Comparison of ENCODE assay signal across 1 cellular context in the genomic region with DNA sequence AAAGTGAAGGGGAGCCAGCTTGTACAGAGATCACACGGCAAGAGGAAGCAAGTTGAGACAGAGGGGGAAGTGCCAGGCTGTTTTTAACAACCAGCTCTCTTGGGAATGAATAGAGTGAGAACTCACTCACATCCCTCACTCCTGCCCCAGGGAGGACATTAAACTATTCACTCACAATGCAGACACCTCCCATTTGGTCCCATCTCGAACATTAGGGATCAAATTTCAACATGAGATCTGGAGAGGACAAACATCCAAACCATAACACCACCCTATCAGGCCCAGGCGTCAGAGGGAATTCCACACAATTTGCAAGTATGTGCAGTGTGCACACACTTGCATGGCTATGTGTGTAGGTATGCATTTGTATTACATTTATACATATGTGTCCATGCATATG.
TF ChIP-seq lines count a peak whose summit lies in the region.

No MANE protein-coding gene starts in this region.

TF ChIP-seq in HEK293, 187 proteins besides CTCF, POLR2A, EP300 and RAD21 (continued from another document and continues in another):
- TF ChIP-seq ZNF148 (tag by site-specific recombination; IDR thresholded peaks at IDR 0.05; ENCODE audit: borderline replicate concordance) = no peak
- TF ChIP-seq ZNF184 (tag by site-specific recombination; IDR thresholded peaks at IDR 0.05) = no peak
- TF ChIP-seq SCRT1 (tag by site-specific recombination; IDR thresholded peaks at IDR 0.05; ENCODE audit: borderline replicate concordance) = no peak
- no peak for TF ChIP-seq ZFP37 (tag by site-specific recombination; IDR thresholded peaks at IDR 0.05)
- TF ChIP-seq ZEB2 (tag by site-specific recombination; IDR thresholded peaks at IDR 0.05) = 0 out of 2 replicates have a peak, but pooled peaks have one; percentile 37
- TF ChIP-seq, protein P1, sequence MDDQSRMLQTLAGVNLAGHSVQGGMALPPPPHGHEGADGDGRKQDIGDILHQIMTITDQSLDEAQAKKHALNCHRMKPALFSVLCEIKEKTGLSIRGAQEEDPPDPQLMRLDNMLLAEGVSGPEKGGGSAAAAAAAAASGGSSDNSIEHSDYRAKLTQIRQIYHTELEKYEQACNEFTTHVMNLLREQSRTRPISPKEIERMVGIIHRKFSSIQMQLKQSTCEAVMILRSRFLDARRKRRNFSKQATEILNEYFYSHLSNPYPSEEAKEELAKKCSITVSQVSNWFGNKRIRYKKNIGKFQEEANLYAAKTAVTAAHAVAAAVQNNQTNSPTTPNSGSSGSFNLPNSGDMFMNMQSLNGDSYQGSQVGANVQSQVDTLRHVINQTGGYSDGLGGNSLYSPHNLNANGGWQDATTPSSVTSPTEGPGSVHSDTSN (CRISPR knock-in tag; IDR thresholded peaks at IDR 0.05) = no peak
- no peak for TF ChIP-seq ZNF473 (tag by site-specific recombination; IDR thresholded peaks at IDR 0.05)
- no peak for TF ChIP-seq ZNF624 (tag by site-specific recombination; IDR thresholded peaks at IDR 0.05)
- no peak for TF ChIP-seq ZNF544 (tag by site-specific recombination; IDR thresholded peaks at IDR 0.05)
- TF ChIP-seq PATZ1 (tag by site-specific recombination; IDR thresholded peaks at IDR 0.05) = peak; percentile 64
- TF ChIP-seq ZNF629 (tag by site-specific recombination; IDR thresholded peaks at IDR 0.05) = 0 out of 2 replicates have a peak, but pooled peaks have one; percentile 20
- TF ChIP-seq ZNF394 (tag by site-specific recombination; IDR thresholded peaks at IDR 0.05; ENCODE audit: borderline replicate concordance) = no peak
- TF ChIP-seq PRDM6 (tag by site-specific recombination; IDR thresholded peaks at IDR 0.05) = peak; percentile 38; the same call in 1 of the 2 replicates
- no peak for TF ChIP-seq ZNF768 (tag by site-specific recombination; IDR thresholded peaks at IDR 0.05)
- TF ChIP-seq ZNF223 (tag by site-specific recombination; IDR thresholded peaks at IDR 0.05) = no peak
- TF ChIP-seq ZNF146 (tag by site-specific recombination; IDR thresholded peaks at IDR 0.05) = no peak
- no peak for TF ChIP-seq GLIS2 (tag by site-specific recombination; IDR thresholded peaks at IDR 0.05)
- TF ChIP-seq BCL11A (tag by site-specific recombination; IDR thresholded peaks at IDR 0.05; ENCODE audit: low read depth) = no peak
- no peak for TF ChIP-seq ZNF521 (tag by site-specific recombination; IDR thresholded peaks at IDR 0.05)
- no peak for TF ChIP-seq ZSCAN30 (tag by site-specific recombination; IDR thresholded peaks at IDR 0.05)
- TF ChIP-seq ZNF416 (tag by site-specific recombination; IDR thresholded peaks at IDR 0.05) = no peak
- no peak for TF ChIP-seq ZNF292 (tag by site-specific recombination; IDR thresholded peaks at IDR 0.05; ENCODE audit: borderline replicate concordance, low read depth)
- TF ChIP-seq ZNF596 (tag by site-specific recombination; IDR thresholded peaks at IDR 0.05) = peak; percentile 82
- no peak for TF ChIP-seq ZNF133 (tag by site-specific recombination; IDR thresholded peaks at IDR 0.05)
- no peak for TF ChIP-seq ZNF202 (tag by site-specific recombination; IDR thresholded peaks at IDR 0.05; ENCODE audit: borderline replicate concordance)
- TF ChIP-seq, protein P2, sequence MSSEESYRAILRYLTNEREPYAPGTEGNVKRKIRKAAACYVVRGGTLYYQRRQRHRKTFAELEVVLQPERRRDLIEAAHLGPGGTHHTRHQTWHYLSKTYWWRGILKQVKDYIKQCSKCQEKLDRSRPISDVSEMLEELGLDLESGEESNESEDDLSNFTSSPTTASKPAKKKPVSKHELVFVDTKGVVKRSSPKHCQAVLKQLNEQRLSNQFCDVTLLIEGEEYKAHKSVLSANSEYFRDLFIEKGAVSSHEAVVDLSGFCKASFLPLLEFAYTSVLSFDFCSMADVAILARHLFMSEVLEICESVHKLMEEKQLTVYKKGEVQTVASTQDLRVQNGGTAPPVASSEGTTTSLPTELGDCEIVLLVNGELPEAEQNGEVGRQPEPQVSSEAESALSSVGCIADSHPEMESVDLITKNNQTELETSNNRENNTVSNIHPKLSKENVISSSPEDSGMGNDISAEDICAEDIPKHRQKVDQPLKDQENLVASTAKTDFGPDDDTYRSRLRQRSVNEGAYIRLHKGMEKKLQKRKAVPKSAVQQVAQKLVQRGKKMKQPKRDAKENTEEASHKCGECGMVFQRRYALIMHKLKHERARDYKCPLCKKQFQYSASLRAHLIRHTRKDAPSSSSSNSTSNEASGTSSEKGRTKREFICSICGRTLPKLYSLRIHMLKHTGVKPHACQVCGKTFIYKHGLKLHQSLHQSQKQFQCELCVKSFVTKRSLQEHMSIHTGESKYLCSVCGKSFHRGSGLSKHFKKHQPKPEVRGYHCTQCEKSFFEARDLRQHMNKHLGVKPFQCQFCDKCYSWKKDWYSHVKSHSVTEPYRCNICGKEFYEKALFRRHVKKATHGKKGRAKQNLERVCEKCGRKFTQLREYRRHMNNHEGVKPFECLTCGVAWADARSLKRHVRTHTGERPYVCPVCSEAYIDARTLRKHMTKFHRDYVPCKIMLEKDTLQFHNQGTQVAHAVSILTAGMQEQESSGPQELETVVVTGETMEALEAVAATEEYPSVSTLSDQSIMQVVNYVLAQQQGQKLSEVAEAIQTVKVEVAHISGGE (tag by site-specific recombination; conservative IDR thresholded peaks at IDR 0.05; ENCODE audit: low read depth) = no peak
- no peak for TF ChIP-seq KLF17 (tag by site-specific recombination; IDR thresholded peaks at IDR 0.05)
- no peak for TF ChIP-seq ZBTB26 (tag by site-specific recombination; optimal IDR thresholded peaks at IDR 0.05)
- TF ChIP-seq, protein P3, sequence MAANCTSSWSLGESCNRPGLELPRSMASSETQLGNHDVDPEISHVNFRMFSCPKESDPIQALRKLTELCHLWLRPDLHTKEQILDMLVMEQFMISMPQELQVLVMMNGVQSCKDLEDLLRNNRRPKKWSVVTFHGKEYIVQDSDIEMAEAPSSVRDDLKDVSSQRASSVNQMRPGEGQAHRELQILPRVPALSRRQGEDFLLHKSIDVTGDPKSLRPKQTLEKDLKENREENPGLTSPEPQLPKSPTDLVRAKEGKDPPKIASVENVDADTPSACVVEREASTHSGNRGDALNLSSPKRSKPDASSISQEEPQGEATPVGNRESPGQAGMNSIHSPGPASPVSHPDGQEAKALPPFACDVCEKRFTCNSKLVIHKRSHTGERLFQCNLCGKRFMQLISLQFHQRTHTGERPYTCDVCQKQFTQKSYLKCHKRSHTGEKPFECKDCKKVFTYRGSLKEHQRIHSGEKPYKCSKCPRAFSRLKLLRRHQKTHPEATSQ (tag by site-specific recombination; IDR thresholded peaks at IDR 0.05) = no peak
- no peak for TF ChIP-seq ZNF549 (tag by site-specific recombination; IDR thresholded peaks at IDR 0.05)
- no peak for TF ChIP-seq ZNF830 (tag by site-specific recombination; IDR thresholded peaks at IDR 0.05; ENCODE audit: low read depth)
- TF ChIP-seq ELK4 (IDR thresholded peaks at IDR 0.05; ENCODE audit: borderline replicate concordance, low read depth, low read length) = no peak
- TF ChIP-seq ZNF426 (tag by site-specific recombination; IDR thresholded peaks at IDR 0.05) = no peak
- TF ChIP-seq SP3 (tag by site-specific recombination; IDR thresholded peaks at IDR 0.05) = no peak
- no peak for TF ChIP-seq ZNF155 (tag by site-specific recombination; IDR thresholded peaks at IDR 0.05)
- TF ChIP-seq ZFP41 (tag by site-specific recombination; IDR thresholded peaks at IDR 0.05; ENCODE audit: borderline replicate concordance) = no peak
- TF ChIP-seq REPIN1 (tag by site-specific recombination; IDR thresholded peaks at IDR 0.05; ENCODE audit: low read depth) = no peak
- TF ChIP-seq ZNF221 (tag by site-specific recombination; IDR thresholded peaks at IDR 0.05; ENCODE audit: borderline replicate concordance) = no peak
- TF ChIP-seq ZNF701 (tag by site-specific recombination; IDR thresholded peaks at IDR 0.05) = no peak
- no peak for TF ChIP-seq ZNF776 (tag by site-specific recombination; IDR thresholded peaks at IDR 0.05; ENCODE audit: borderline replicate concordance)
- TF ChIP-seq ZNF2 (tag by site-specific recombination; IDR thresholded peaks at IDR 0.05) = no peak
- no peak for TF ChIP-seq GLI2 (tag by site-specific recombination; IDR thresholded peaks at IDR 0.05; ENCODE audit: borderline replicate concordance, low read depth)
- TF ChIP-seq ZNF157 (tag by site-specific recombination; IDR thresholded peaks at IDR 0.05) = no peak
- TF ChIP-seq, protein P4, sequence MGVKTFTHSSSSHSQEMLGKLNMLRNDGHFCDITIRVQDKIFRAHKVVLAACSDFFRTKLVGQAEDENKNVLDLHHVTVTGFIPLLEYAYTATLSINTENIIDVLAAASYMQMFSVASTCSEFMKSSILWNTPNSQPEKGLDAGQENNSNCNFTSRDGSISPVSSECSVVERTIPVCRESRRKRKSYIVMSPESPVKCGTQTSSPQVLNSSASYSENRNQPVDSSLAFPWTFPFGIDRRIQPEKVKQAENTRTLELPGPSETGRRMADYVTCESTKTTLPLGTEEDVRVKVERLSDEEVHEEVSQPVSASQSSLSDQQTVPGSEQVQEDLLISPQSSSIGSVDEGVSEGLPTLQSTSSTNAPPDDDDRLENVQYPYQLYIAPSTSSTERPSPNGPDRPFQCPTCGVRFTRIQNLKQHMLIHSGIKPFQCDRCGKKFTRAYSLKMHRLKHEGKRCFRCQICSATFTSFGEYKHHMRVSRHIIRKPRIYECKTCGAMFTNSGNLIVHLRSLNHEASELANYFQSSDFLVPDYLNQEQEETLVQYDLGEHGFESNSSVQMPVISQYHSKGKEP (tag by site-specific recombination; IDR thresholded peaks at IDR 0.05) = peak; percentile 16; the same call in 1 of the 2 replicates
- TF ChIP-seq BCL11B (tag by site-specific recombination; IDR thresholded peaks at IDR 0.05; ENCODE audit: low read depth) = no peak
- no peak for TF ChIP-seq ZNF707 (tag by site-specific recombination; IDR thresholded peaks at IDR 0.05)
- peak; percentile 24; the same call in 1 of the 2 replicates for TF ChIP-seq ZNF366 (tag by site-specific recombination; conservative IDR thresholded peaks at IDR 0.05)
